In genomic region chr1:221543529-221544120, GRCh38 we compare ENCODE assay signal across 8 cellular contexts.
DNase-seq lines count a peak whose midpoint lies in the region; ATAC-seq and TF ChIP-seq lines count a peak whose summit lies in the region.

No MANE protein-coding gene starts in this region.

- H3K4me1 ChIP-seq in body of pancreas (peaks cover 7% of the 10 kb centered on the region), lung (ENCODE audit: control insufficient read depth in 2 of 2, insufficient read depth in 2 of 2, low read length in 2 of 2) (no peaks in the 10 kb centered on the region)

- DNase-seq in CD1c-positive myeloid dendritic cell (ENCODE audit: extremely low spot score) (peak; percentile 20), HT1080 (ENCODE audit: low read depth) (peak; percentile 10), body of pancreas (peak in 1 of 4 donors; percentile 35), lung (ENCODE audit: low spot score) (no peak)

- TF ChIP-seq POLR2A in body of pancreas (IDR thresholded peaks at IDR 0.05), result no peak

- peak; percentile 71 for ATAC-seq in body of pancreas
- ATAC-seq in lung (ENCODE audit: insufficient read depth, low FRiP score), result no peak
- no peak for ATAC-seq in HG03045 (IDR thresholded peaks at IDR 0.05; ENCODE audit: unreplicated experiment)
- no peak for ATAC-seq in HG03378 (IDR thresholded peaks at IDR 0.05; ENCODE audit: unreplicated experiment)
- ATAC-seq in HG03460 (IDR thresholded peaks at IDR 0.05; ENCODE audit: unreplicated experiment), result no peak
- no peak for ATAC-seq in HG03521 (IDR thresholded peaks at IDR 0.05; ENCODE audit: unreplicated experiment)

- H3K27me3 ChIP-seq in body of pancreas, result no peaks in the 10 kb centered on the region
- no peaks in the 10 kb centered on the region for H3K27me3 ChIP-seq in lung (ENCODE audit: control insufficient read depth, insufficient read depth)

- TF ChIP-seq CTCF in body of pancreas (IDR thresholded peaks at IDR 0.05) (peak; percentile 6 to 80 (median 65)), lung (IDR thresholded peaks at IDR 0.05; ENCODE audit: control extremely low read depth, extremely low read depth) (peak; percentile 19)

- no peaks in the 10 kb centered on the region for H3K9me3 ChIP-seq in body of pancreas
- H3K9me3 ChIP-seq in lung (ENCODE audit: control insufficient read depth in 2 of 2, insufficient read depth in 1 of 2, low read length in 1 of 2), result no peaks in the 10 kb centered on the region

- 34 to 35% methylated on average over 4 of the region's 4 CpGs for WGBS in body of pancreas, 2 donors
- 59 to 77% methylated on average over 4 of the region's 4 CpGs for WGBS in lung, 2 donors

- H3K27ac ChIP-seq in body of pancreas (no peak overlapping the region), lung (ENCODE audit: low read depth in 1 of 2, low read length in 1 of 2) (no peak overlapping the region)

- H3K36me3 ChIP-seq in body of pancreas (replicated peaks in 1 of 2; ENCODE audit: insufficient read depth in 1 of 2, low read depth in 2 of 2), result no peaks in the 10 kb centered on the region
- no peaks in the 10 kb centered on the region for H3K36me3 ChIP-seq in lung (ENCODE audit: control insufficient read depth in 2 of 2, insufficient read depth in 2 of 2, low read length in 2 of 2)

- intact Hi-C loops in body of pancreas (cut with DNase I), result no loop called here

- H3K4me3 ChIP-seq in body of pancreas (no peak overlapping the region), lung (no peak overlapping the region)
